Comparison of ENCODE assay signal across 8 cellular contexts in the genomic region with DNA sequence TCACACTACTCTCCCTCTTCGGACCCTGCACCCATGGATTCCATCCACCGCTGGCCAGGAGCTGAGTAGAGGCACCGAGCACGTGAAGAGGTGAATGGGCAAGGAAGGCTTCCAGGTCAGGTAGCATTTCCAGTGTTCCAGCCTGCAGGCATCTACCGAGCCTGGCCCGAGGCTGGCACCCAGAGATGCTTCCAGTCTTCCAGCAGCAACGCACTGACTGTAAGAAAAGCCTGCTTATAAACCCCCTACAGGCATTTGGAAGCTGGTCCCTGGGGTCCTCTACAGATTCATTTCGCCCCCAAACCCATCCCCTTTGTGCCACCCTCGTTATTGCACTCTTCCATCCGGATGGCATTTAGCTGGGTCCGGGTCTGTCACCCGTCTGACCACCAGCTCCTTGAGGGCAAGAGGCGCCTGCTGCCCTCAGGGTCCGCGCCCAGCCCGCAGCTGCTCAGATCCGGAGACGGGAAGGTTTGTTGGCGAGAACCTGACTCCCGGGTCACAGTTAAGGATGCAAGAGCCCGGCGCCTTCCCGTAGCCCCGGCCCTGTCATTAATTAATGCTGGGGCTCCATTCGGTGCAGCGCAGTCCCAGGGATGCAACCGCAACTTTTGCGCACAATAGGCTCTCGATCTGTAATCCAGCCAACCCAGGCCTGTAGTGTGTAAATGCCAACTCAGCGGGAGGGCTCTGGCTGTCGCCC. TPM values are rescaled to one million over a fixed set of nuclear protein-coding genes. Genes with fewer than 3 reads are reported as not detected.
A peak's percentile ranks its signal among the peaks of the same experiment; 100 is the strongest.
DNase-seq lines count a peak whose midpoint lies in the region; ATAC-seq and TF ChIP-seq lines count a peak whose summit lies in the region.

No MANE protein-coding gene starts in this region.

- TF ChIP-seq CTCF in transverse colon (IDR thresholded peaks at IDR 0.05), result no peak

- no peak for TF ChIP-seq EP300 in transverse colon (IDR thresholded peaks at IDR 0.05; ENCODE audit: low read depth)

- peak overlapping the region; percentile 99 for H3K4me3 ChIP-seq in adipocyte (ENCODE audit: low read length)
- peak overlapping the region; percentile 37 to 97 (median 84) for H3K4me3 ChIP-seq in transverse colon

- peaks cover 26% of the 10 kb centered on the region for H3K4me1 ChIP-seq in adipocyte (ENCODE audit: control insufficient read depth, insufficient read depth, low read length)
- peaks cover 25 to 33% (median 29%) of the 10 kb centered on the region in 4 donors for H3K4me1 ChIP-seq in transverse colon

- no peak for DNase-seq in adipocyte (ENCODE audit: low read depth)
- no peak for DNase-seq in left lobe of liver (ENCODE audit: low spot score)
- no peak for DNase-seq in transverse colon
- DNase-seq in GM19240 (ENCODE audit: insufficient read length, low spot score), result no peak
- no peak for DNase-seq in stimulated activated CD4-positive, alpha-beta T cell treated with anti-CD3 and anti-CD28 coated beads, Interleukin-12 subunit alpha, Interleukin-12 subunit beta, amount 100 ng/mL, for 4 hours
- DNase-seq in NCI-H524 treated with DMSO at 0.1 percent for 48 hours (lab: John Stamatoyannopoulos, UW), result no peak

- H3K9ac ChIP-seq in adipocyte (ENCODE audit: low read length), result peak overlapping the region; percentile 98

- in situ Hi-C loops in transverse colon (cut with MboI; ENCODE audit: low pct_ligation_motif_present in 1 of 4, low pct_unique_long_range_greater_than_20kb in 1 of 4, low sequenced_read_pairs in 3 of 4), result loop anchor here in 1 of 4 donors (10.0 kb wide), 1 partner anchor 50 kb away; a partner anchor contains a TSS

- peak; percentile 14 for ATAC-seq in GM19025 (IDR thresholded peaks at IDR 0.05; ENCODE audit: low read depth, unreplicated experiment)
- ATAC-seq in HG03135 (IDR thresholded peaks at IDR 0.05; ENCODE audit: unreplicated experiment), result peak; percentile 6
- peak; percentile 36 for ATAC-seq in left lobe of liver

- no peaks in the 10 kb centered on the region for H3K27me3 ChIP-seq in adipocyte (replicated peaks; ENCODE audit: control insufficient read depth, insufficient read depth, low read length)
- no peaks in the 10 kb centered on the region for H3K27me3 ChIP-seq in transverse colon

- peak overlapping the region; percentile 98 to 100 (median 100) for H3K27ac ChIP-seq in transverse colon

- H3K36me3 ChIP-seq in adipocyte (ENCODE audit: control insufficient read depth, insufficient read depth, low read length, severe bottlenecking) (no peaks in the 10 kb centered on the region), transverse colon (no peaks in the 10 kb centered on the region)

- intact Hi-C loops in transverse colon (cut with DNase I; ENCODE audit: low total_unique reads), result no loop called here

- WGBS in transverse colon (ENCODE audit: low coverage in 1 of 2), 2 donors, result 13 to 48% methylated on average over 6 to 31 of the region's 31 CpGs

- no peaks in the 10 kb centered on the region for H3K9me3 ChIP-seq in adipocyte (ENCODE audit: control insufficient read depth, low read length)
- no peaks in the 10 kb centered on the region for H3K9me3 ChIP-seq in transverse colon

- no peak for TF ChIP-seq POLR2A in transverse colon (IDR thresholded peaks at IDR 0.05)

RNA-seq across cellular contexts. Expression of a gene that starts 0.6 kb away (rescaled TPM):
- total RNA-seq in left lobe of liver (26.5 TPM), transverse colon (10 to 100 TPM; 61.3 to 98.0 (median 78.8) TPM)

RNA-seq across cellular contexts. Expression of a gene that starts 50.6 kb away (rescaled TPM):
- total RNA-seq in left lobe of liver (192 TPM), transverse colon (100 to 1,000 TPM; 210 to 312 (median 266) TPM)
